Comparison of ENCODE assay signal across 1 cellular context in the genomic region with DNA sequence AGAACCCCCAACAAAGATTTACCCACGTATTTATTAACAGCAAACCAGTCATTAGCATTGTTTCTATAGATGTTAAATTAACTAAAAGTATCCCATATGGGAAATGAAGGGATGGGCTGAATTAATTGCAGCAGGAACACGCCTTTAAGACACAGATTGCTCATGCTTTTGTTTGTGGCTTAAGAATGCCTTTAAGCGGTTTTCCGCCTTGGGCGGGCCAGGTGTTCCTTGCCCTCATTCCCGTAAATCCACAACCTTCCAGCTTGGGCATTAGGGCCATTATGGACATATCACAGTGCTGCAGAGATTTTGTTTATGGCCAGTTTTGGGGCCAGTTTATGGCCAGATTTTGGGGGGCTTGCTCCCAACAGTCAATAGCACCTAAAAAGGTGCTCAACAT. TPM values are rescaled to one million over a fixed set of nuclear protein-coding genes. Genes with fewer than 3 reads are reported as not detected.
"Had no signal": no experiment of that assay in that cellular context is flagged by ENCODE, and none has a peak within 500 bp of the region (broad histone marks: within the 10 kb centered on the region; RNA-seq: fewer than 3 reads in every experiment).

No MANE protein-coding gene starts in this region.

RNA-seq across cellular contexts. Expression of a gene that starts 22.6 kb away (rescaled TPM):
- total RNA-seq: OCI-LY7 had no signal
